ENCODE assay signal across 10 cellular contexts in genomic region chr12:124233041-124233836, GRCh38.
A peak's percentile ranks its signal among the peaks of the same experiment; 100 is the strongest.
DNase-seq lines count a peak whose midpoint lies in the region; ATAC-seq, FAIRE-seq and TF ChIP-seq lines count a peak whose summit lies in the region.
"Had no signal": no experiment of that assay in that cellular context is flagged by ENCODE, and none has a peak within 500 bp of the region (broad histone marks: within the 10 kb centered on the region; RNA-seq: fewer than 3 reads in every experiment).

No MANE protein-coding gene starts in this region.

- no peaks in the 10 kb centered on the region for H4K20me1 ChIP-seq in mammary epithelial cell (ENCODE audit: insufficient read depth, low read length)
- H4K20me1 ChIP-seq: BLaER1 treated with 17β-estradiol and CSF1 and Interleukin-3, amounts not matched to agents 10 nM and 100 nM had no signal

- dilution Hi-C loops in mammary epithelial cell (cut with HindIII; ENCODE audit: low sequenced_read_pairs) = no loop called here

- no peak for TF ChIP-seq CTCF in mammary epithelial cell (conservative IDR thresholded peaks at IDR 0.05 in 1 of 2, IDR thresholded peaks at IDR 0.05 in 1 of 2; ENCODE audit: extremely low read depth in 1 of 2, insufficient read depth in 1 of 2, low read depth in 1 of 2, low read length in 2 of 2)

- no peaks in the 10 kb centered on the region for H3K9me3 ChIP-seq in mammary epithelial cell (replicated peaks; ENCODE audit: insufficient read depth, low read length)
- H3K9me3 ChIP-seq in mesenchymal stem cell (ENCODE audit: control insufficient read depth, low read length) = peaks cover 19% of the 10 kb centered on the region

- peak overlapping the region; percentile 73 to 93 for H2BK12ac ChIP-seq in mesenchymal stem cell (ENCODE audit: low read length in 2 of 2)

- H3K4me1 ChIP-seq in mammary epithelial cell (ENCODE audit: insufficient read depth, low read length) = peaks cover 41% of the 10 kb centered on the region
- H3K4me1 ChIP-seq in mesenchymal stem cell (ENCODE audit: control insufficient read depth, insufficient read depth, low read depth, low read length) = peaks cover 9% of the 10 kb centered on the region

- H4K8ac ChIP-seq in mesenchymal stem cell (ENCODE audit: low read length) = peak overlapping the region; percentile 97

- intact Hi-C loops in mammary epithelial cell (cut with micrococcal nuclease) = no loop called here

- no peak overlapping the region for H2BK5ac ChIP-seq in mesenchymal stem cell (ENCODE audit: low read depth, low read length, poor library complexity, severe bottlenecking)

- peak; percentile 80 for FAIRE-seq in HTR-8/SVneo (lab: Jason Lieb, UNC)

- H2AFZ ChIP-seq in mammary epithelial cell (ENCODE audit: low read depth, low read length) = peak overlapping the region; percentile 68
- no peak overlapping the region for H2AFZ ChIP-seq in mesenchymal stem cell (ENCODE audit: low read depth, low read length)

- WGBS in mammary epithelial cell (ENCODE audit: low coverage, missing lambda C conversion rate) = 60% methylated on average over 5 of the region's 5 CpGs
- 36% methylated on average over 4 of the region's 5 CpGs for WGBS in mesenchymal stem cell

- H3K9ac ChIP-seq in mammary epithelial cell (ENCODE audit: insufficient read depth, low read length) (peak overlapping the region; percentile 39), mesenchymal stem cell (ENCODE audit: low read length) (no peak overlapping the region)

- no peaks in the 10 kb centered on the region for H3K79me2 ChIP-seq in mammary epithelial cell (ENCODE audit: insufficient read depth, low read length)

- H2AK5ac ChIP-seq in mesenchymal stem cell (ENCODE audit: low read length, severe bottlenecking) = peak overlapping the region; percentile 71

- ATAC-seq in HG02763 (IDR thresholded peaks at IDR 0.05; ENCODE audit: unreplicated experiment) = no peak

- H3K4me3 ChIP-seq in mammary epithelial cell (replicated peaks in 1 of 3; ENCODE audit: insufficient read depth in 1 of 3, low read depth in 2 of 3, low read length in 3 of 3) = no peak overlapping the region
- H3K4me3 ChIP-seq in mesenchymal stem cell (ENCODE audit: insufficient read depth in 1 of 2, low read depth in 1 of 2, low read length in 2 of 2) = no peak overlapping the region
- H3K4me3 ChIP-seq: BLaER1 treated with 17β-estradiol and CSF1 and Interleukin-3, amounts not matched to agents 10 nM and 100 nM had no signal

- in situ Hi-C loops in ACHN (cut with HindIII; ENCODE audit: low pct_ligation_motif_present, low pct_unique_long_range_greater_than_20kb, low sequenced_read_pairs) (no loop called here), mammary epithelial cell (cut with MboI; ENCODE audit: low sequenced_read_pairs in 2 of 2) (no loop called here)

- no peaks in the 10 kb centered on the region for H3K27me3 ChIP-seq in mammary epithelial cell (ENCODE audit: insufficient read depth, low read length)
- H3K27me3 ChIP-seq in mesenchymal stem cell (ENCODE audit: control insufficient read depth in 1 of 2, insufficient read depth in 1 of 2, low read length in 2 of 2) = no peaks in the 10 kb centered on the region
- H3K27me3 ChIP-seq: BLaER1 treated with 17β-estradiol and CSF1 and Interleukin-3, amounts not matched to agents 10 nM and 100 nM had no signal

- peak overlapping the region; percentile 42 for H2BK120ac ChIP-seq in mesenchymal stem cell (ENCODE audit: low read depth, low read length)

- DNase-seq in ACHN (peak; percentile 71), HTR-8/SVneo (ENCODE audit: insufficient read length, low spot score) (peak; percentile 76), mammary epithelial cell (peak; percentile 88), mesenchymal stem cell (peak; percentile 94), NCI-H1417 treated with DMSO at 0.1 percent for 48 hours (lab: John Stamatoyannopoulos, UW) (no peak), T-helper 1 cell (no peak), OCI-M1 (lab: John Stamatoyannopoulos, UW) (no peak)
- DNase-seq: activated CD4-positive, alpha-beta T cell treated with anti-CD3 and anti-CD28 coated beads, Interleukin-2, amount 50 U/mL, for 48 hours had no signal

- no peaks in the 10 kb centered on the region for H3K36me3 ChIP-seq in mammary epithelial cell (ENCODE audit: insufficient read depth, low read length)
- no peaks in the 10 kb centered on the region for H3K36me3 ChIP-seq in mesenchymal stem cell (ENCODE audit: control insufficient read depth in 1 of 2, insufficient read depth in 2 of 2, low read depth in 1 of 2, low read length in 2 of 2)
- H3K36me3 ChIP-seq: BLaER1 treated with 17β-estradiol and CSF1 and Interleukin-3, amounts not matched to agents 10 nM and 100 nM had no signal

- H3K4ac ChIP-seq in mesenchymal stem cell (ENCODE audit: low read depth in 1 of 2, low read length in 2 of 2) = peak overlapping the region in 1 of 2 experiments; percentile 97

- peak overlapping the region; percentile 97 for H4K91ac ChIP-seq in mesenchymal stem cell (ENCODE audit: low read length)

- peak overlapping the region; percentile 56 for H3K4me2 ChIP-seq in mammary epithelial cell (ENCODE audit: insufficient read depth, low read depth, low read length)
- no peak overlapping the region for H3K4me2 ChIP-seq in mesenchymal stem cell (ENCODE audit: low read length, poor library complexity, severe bottlenecking)

- H2BK15ac ChIP-seq in mesenchymal stem cell (ENCODE audit: low read depth, poor library complexity, severe bottlenecking) = no peak overlapping the region

- CTCF ChIA-PET in mammary epithelial cell (lab: Charles Lee; ENCODE audit: low non-redundant PET) = no interaction called here

- BruUV-seq in mammary epithelial cell (replicated peaks; lab: Mats Ljungman, UMichigan) = no TSS peak

- no peak overlapping the region for H3K14ac ChIP-seq in mesenchymal stem cell (ENCODE audit: low read length in 2 of 2)

- H3K27ac ChIP-seq in mammary epithelial cell (ENCODE audit: insufficient read depth, low read depth, low read length) (peak overlapping the region; percentile 77), mesenchymal stem cell (ENCODE audit: low read length, poor library complexity, severe bottlenecking) (peak overlapping the region; percentile 73)
- H3K27ac ChIP-seq: BLaER1 treated with 17β-estradiol and CSF1 and Interleukin-3, amounts not matched to agents 10 nM and 100 nM had no signal

- no peaks in the 10 kb centered on the region for H3K79me1 ChIP-seq in mesenchymal stem cell (replicated peaks; ENCODE audit: low read length, poor library complexity, severe bottlenecking)

- peak overlapping the region in 1 of 2 experiments; percentile 97 for H3K18ac ChIP-seq in mesenchymal stem cell (ENCODE audit: low read depth in 1 of 2, low read length in 2 of 2)

- no peak overlapping the region for H3K23ac ChIP-seq in mesenchymal stem cell (ENCODE audit: low read length in 2 of 2)

Comparison
In these comparisons a context has a peak if more than half of its experiments do, and no peak if none do; other contexts are left out.
1. DNase-seq: peak in ACHN (single experiment), HTR-8/SVneo (single experiment), mammary epithelial cell (single experiment) and mesenchymal stem cell (single experiment); none in NCI-H1417 treated with DMSO at 0.1 percent for 48 hours (single experiment), T-helper 1 cell (0 of 5) and OCI-M1 (single experiment).